Comparison of ENCODE assay signal across 26 cellular contexts in genomic region chr3:196621581-196621980, GRCh38. TPM values are rescaled to one million over a fixed set of nuclear protein-coding genes. Genes with fewer than 3 reads are reported as not detected.
"Had no signal": no experiment of that assay in that cellular context is flagged by ENCODE, and none has a peak within 500 bp of the region (broad histone marks: within the 10 kb centered on the region; RNA-seq: fewer than 3 reads in every experiment).

No MANE protein-coding gene starts in this region.

- ATAC-seq: activated CD4-positive, alpha-beta T cell treated with anti-CD3 and anti-CD28 coated beads for 36 hours; activated T-helper 17 cell treated with anti-CD3 and anti-CD28 coated beads, Interleukin-2, amount 50 U/mL, for 72 hours; heart left ventricle; left cardiac atrium had no signal

- H3K4me1 ChIP-seq: ascending aorta had no signal

- H3K4me3 Mint-ChIP-seq: activated B cell treated with CpG ODN at 0.5 μM for 24 hours; activated CD4-positive, alpha-beta T cell treated with anti-CD3 and anti-CD28 coated beads for 36 hours; activated naive CD8-positive, alpha-beta T cell; activated T-cell treated with anti-CD3 and anti-CD28 coated beads, Interleukin-2, amount 50 U/mL, for 24 hours; activated T-helper 17 cell treated with anti-CD3 and anti-CD28 coated beads, Interleukin-2, amount 50 U/mL, for 72 hours; central memory CD8-positive, alpha-beta T cell; memory B cell; T-helper 1 cell treated with Interleukin-12 subunit alpha and Interleukin-12 subunit beta and Interleukin-4 antibody, amounts not matched to agents 30 μg/mL and 1 μg/mL, for 36 hours; type B pancreatic cell had no signal

- H3K36me3 ChIP-seq: adrenal gland, ascending aorta, brain microvascular endothelial cell, heart left ventricle, thoracic aorta had no signal

- H3K9me3 Mint-ChIP-seq: activated B cell treated with CpG ODN at 0.5 μM for 24 hours; activated T-cell treated with anti-CD3 and anti-CD28 coated beads, Interleukin-2, amount 50 U/mL, for 24 hours; activated T-helper 17 cell treated with anti-CD3 and anti-CD28 coated beads, Interleukin-2, amount 50 U/mL, for 72 hours; central memory CD8-positive, alpha-beta T cell; memory B cell; naive B cell; T-helper 1 cell treated with Interleukin-12 subunit alpha and Interleukin-12 subunit beta and Interleukin-4 antibody, amounts not matched to agents 30 μg/mL and 1 μg/mL, for 36 hours; type B pancreatic cell had no signal

- H3K27ac ChIP-seq: adrenal gland, ascending aorta, brain microvascular endothelial cell, dorsolateral prefrontal cortex, thoracic aorta had no signal

- H3K27ac Mint-ChIP-seq: activated B cell treated with CpG ODN at 0.5 μM for 24 hours; activated CD4-positive, alpha-beta T cell treated with anti-CD3 and anti-CD28 coated beads for 36 hours; activated naive CD8-positive, alpha-beta T cell; activated T-helper 17 cell treated with anti-CD3 and anti-CD28 coated beads, Interleukin-2, amount 50 U/mL, for 72 hours; memory B cell; T-helper 1 cell treated with Interleukin-12 subunit alpha and Interleukin-12 subunit beta and Interleukin-4 antibody, amounts not matched to agents 30 μg/mL and 1 μg/mL, for 36 hours; type B pancreatic cell had no signal

- H3K4me3 ChIP-seq: adrenal gland, ascending aorta, dorsolateral prefrontal cortex, heart left ventricle, thoracic aorta had no signal

- H3K27me3 Mint-ChIP-seq: activated B cell treated with CpG ODN at 0.5 μM for 24 hours; activated CD4-positive, alpha-beta T cell treated with anti-CD3 and anti-CD28 coated beads for 36 hours; activated naive CD8-positive, alpha-beta T cell; activated T-cell treated with anti-CD3 and anti-CD28 coated beads, Interleukin-2, amount 50 U/mL, for 24 hours; activated T-helper 17 cell treated with anti-CD3 and anti-CD28 coated beads, Interleukin-2, amount 50 U/mL, for 72 hours; central memory CD8-positive, alpha-beta T cell; memory B cell; naive B cell; type B pancreatic cell had no signal

- DNase-seq: activated B cell treated with CpG ODN at 0.5 μM for 24 hours; activated CD4-positive, alpha-beta T cell treated with anti-CD3 and anti-CD28 coated beads for 36 hours; activated CD4-positive, alpha-beta T cell treated with anti-CD3 and anti-CD28 coated beads, Interleukin-2, amount 50 U/mL, for 4 hours; activated CD8-positive, alpha-beta memory T cell treated with anti-CD3 and anti-CD28 coated beads for 24 hours; activated CD8-positive, alpha-beta memory T cell treated with anti-CD3 and anti-CD28 coated beads, Interleukin-2, amount 50 U/mL, for 4 hours; adrenal gland; brain microvascular endothelial cell; heart left ventricle; islet precursor cell; left cardiac atrium; naive B cell; retina; stimulated activated CD4-positive, alpha-beta T cell treated with anti-CD3 and anti-CD28 coated beads, Interleukin-2, amount 100 ng/mL, for 48 hours; stimulated activated CD8-positive, alpha-beta memory T cell treated with anti-CD3 and anti-CD28 coated beads, Interleukin-4, amount 100 ng/mL, for 48 hours; stimulated activated naive CD4-positive, alpha-beta T cell had no signal

- H3K27me3 ChIP-seq: adrenal gland, ascending aorta, brain microvascular endothelial cell, dorsolateral prefrontal cortex, heart left ventricle had no signal

- H3K9me3 ChIP-seq: adrenal gland, ascending aorta, heart left ventricle, thoracic aorta had no signal

- H3K36me3 Mint-ChIP-seq: memory B cell, naive B cell, type B pancreatic cell had no signal

RNA-seq across cellular contexts. Expression of gene NRROS, which starts 17.9 kb away (rescaled TPM):
- polyA plus RNA-seq: neural cell had no signal
